Comparison of ENCODE assay signal across 11 cellular contexts in the genomic region with DNA sequence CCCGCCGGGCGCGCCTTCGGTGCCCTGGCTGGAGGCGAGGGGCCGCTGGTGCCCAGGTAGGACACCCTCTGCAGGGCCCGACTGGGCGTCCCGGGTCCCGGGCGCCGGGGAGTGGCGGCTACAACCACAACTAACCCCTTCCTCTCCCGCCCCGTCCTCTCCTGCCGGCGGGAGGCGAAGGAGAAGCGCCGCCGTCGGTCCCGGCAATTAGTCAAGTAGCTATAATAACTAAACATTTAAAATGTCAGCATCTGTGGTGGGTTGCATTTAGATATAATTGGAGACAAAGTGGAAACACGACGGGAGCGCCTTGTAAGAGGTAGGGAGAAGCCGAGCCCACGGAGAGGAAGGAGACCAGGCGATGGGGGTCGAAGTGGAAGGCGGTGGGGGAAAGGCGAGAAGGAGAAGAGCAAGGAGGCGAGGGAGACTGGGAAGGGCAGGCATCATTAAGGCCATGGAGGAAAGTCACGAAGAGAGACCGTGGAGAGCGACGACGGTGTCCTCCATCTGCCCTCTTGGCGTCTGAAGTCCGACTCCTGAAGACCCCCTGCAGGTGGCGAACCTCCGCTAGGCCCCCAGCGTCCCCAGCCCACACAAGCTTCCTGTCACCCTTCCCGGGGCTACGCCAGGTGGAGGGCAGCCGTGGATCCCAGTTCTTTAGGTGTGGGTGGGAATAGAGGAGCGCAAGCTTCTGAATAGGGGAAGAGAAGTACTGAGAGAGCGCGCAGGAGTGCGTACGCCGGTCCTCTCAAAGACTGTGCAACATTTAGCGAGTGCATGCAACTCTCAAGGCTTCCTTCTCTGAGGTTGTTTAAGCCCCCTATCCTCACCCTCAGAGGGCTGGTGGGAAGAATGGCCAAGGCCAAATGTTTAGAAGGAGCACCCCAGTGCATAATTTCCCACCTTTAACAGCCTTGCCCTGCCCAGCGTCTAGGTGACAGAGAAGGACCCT. TPM values are rescaled to one million over a fixed set of nuclear protein-coding genes. Genes with fewer than 3 reads are reported as not detected.
DNase-seq lines count a peak whose midpoint lies in the region; ATAC-seq and TF ChIP-seq lines count a peak whose summit lies in the region.
"Had no signal": no experiment of that assay in that cellular context is flagged by ENCODE, and none has a peak within 500 bp of the region (broad histone marks: within the 10 kb centered on the region; RNA-seq: fewer than 3 reads in every experiment).

No MANE protein-coding gene starts in this region.

- peaks cover 12% of the 10 kb centered on the region for H3K9me3 Mint-ChIP-seq in activated T-cell treated with anti-CD3 and anti-CD28 coated beads, Interleukin-2, amount 50 U/mL, for 4 hours
- H3K9me3 Mint-ChIP-seq in activated T-helper 17 cell treated with anti-CD3 and anti-CD28 coated beads, Interleukin-2, amount 50 U/mL, for 72 hours, result no peaks in the 10 kb centered on the region

- peaks cover 0 to 49% of the 10 kb centered on the region in 2 donors for H3K27me3 ChIP-seq in tibial nerve

- no peak for TF ChIP-seq EP300 in tibial nerve (IDR thresholded peaks at IDR 0.05)

- DNase-seq in activated T-cell treated with anti-CD3 and anti-CD28 coated beads, Interleukin-2, amount 50 U/mL, for 4 hours, result no peak
- DNase-seq in activated T-cell treated with anti-CD3 and anti-CD28 coated beads, Interleukin-2, amount 50 U/mL, for 1 hour, result no peak
- DNase-seq in tibial nerve (ENCODE audit: low spot score in 2 of 2) (no peak), foreskin melanocyte (no peak), NCI-H2107 (lab: John Stamatoyannopoulos, UW) (no peak)
- DNase-seq in activated naive CD4-positive, alpha-beta T cell treated with anti-CD3 and anti-CD28 coated beads, Interleukin-2, amount 50 U/mL, for 16 hours, result no peak
- DNase-seq: COR-L47, midbrain, NCI-H2029 had no signal

- H3K27me3 Mint-ChIP-seq in activated T-cell treated with anti-CD3 and anti-CD28 coated beads, Interleukin-2, amount 50 U/mL, for 4 hours (ENCODE audit: low read depth), result peaks cover 51% of the 10 kb centered on the region
- peaks cover 46% of the 10 kb centered on the region for H3K27me3 Mint-ChIP-seq in activated T-helper 17 cell treated with anti-CD3 and anti-CD28 coated beads, Interleukin-2, amount 50 U/mL, for 72 hours

- 3% methylated on average over 46 to 51 of the region's 55 CpGs for WGBS in tibial nerve, 2 donors

- peaks cover 2% of the 10 kb centered on the region for H3K36me3 Mint-ChIP-seq in activated T-cell treated with anti-CD3 and anti-CD28 coated beads, Interleukin-2, amount 50 U/mL, for 4 hours (ENCODE audit: insufficient read depth)
- H3K36me3 Mint-ChIP-seq in activated T-helper 17 cell treated with anti-CD3 and anti-CD28 coated beads, Interleukin-2, amount 50 U/mL, for 72 hours (ENCODE audit: low read depth), result no peaks in the 10 kb centered on the region

- no peak for TF ChIP-seq CTCF in tibial nerve (IDR thresholded peaks at IDR 0.05)

- ATAC-seq in activated T-cell treated with anti-CD3 and anti-CD28 coated beads, Interleukin-2, amount 50 U/mL, for 4 hours, result no peak
- no peak for ATAC-seq in activated T-helper 17 cell treated with anti-CD3 and anti-CD28 coated beads, Interleukin-2, amount 50 U/mL, for 72 hours (replicated peaks)

- H3K27ac ChIP-seq in tibial nerve, result no peak overlapping the region

- H3K4me3 Mint-ChIP-seq in activated T-cell treated with anti-CD3 and anti-CD28 coated beads, Interleukin-2, amount 50 U/mL, for 4 hours, result peak overlapping the region; percentile 72
- peak overlapping the region; percentile 78 for H3K4me3 Mint-ChIP-seq in activated T-helper 17 cell treated with anti-CD3 and anti-CD28 coated beads, Interleukin-2, amount 50 U/mL, for 72 hours

- no peak overlapping the region for H3K27ac Mint-ChIP-seq in activated T-helper 17 cell treated with anti-CD3 and anti-CD28 coated beads, Interleukin-2, amount 50 U/mL, for 72 hours

- no peaks in the 10 kb centered on the region for H3K36me3 ChIP-seq in tibial nerve

- H3K4me1 Mint-ChIP-seq in activated T-cell treated with anti-CD3 and anti-CD28 coated beads, Interleukin-2, amount 50 U/mL, for 4 hours (ENCODE audit: low read depth), result peaks cover 25% of the 10 kb centered on the region
- H3K4me1 Mint-ChIP-seq in activated T-helper 17 cell treated with anti-CD3 and anti-CD28 coated beads, Interleukin-2, amount 50 U/mL, for 72 hours, result peaks cover 18% of the 10 kb centered on the region

- H3K9me3 ChIP-seq in iPS-18c (ENCODE audit: control insufficient read depth, insufficient read depth, low read length) (peaks cover 2% of the 10 kb centered on the region), tibial nerve (no peaks in the 10 kb centered on the region)

- no peak for TF ChIP-seq POLR2A in tibial nerve (IDR thresholded peaks at IDR 0.05)

- H3K4me1 ChIP-seq in tibial nerve, result peaks cover 0 to 28% (median 16%) of the 10 kb centered on the region in 4 donors

- H3K4me3 ChIP-seq in iPS-18c (ENCODE audit: insufficient read depth, low read depth, low read length), result peak overlapping the region; percentile 65
- peak overlapping the region; percentile 25 to 58 (median 44) for H3K4me3 ChIP-seq in tibial nerve

RNA-seq across cellular contexts. Expression of gene CNIH3, which starts 1.6 kb away (rescaled TPM):
- total RNA-seq in activated T-cell treated with anti-CD3 and anti-CD28 coated beads, Interleukin-2, amount 50 U/mL, for 4 hours, result 1 to 10 TPM in 1 of 3 donors, under 1 TPM in 2; 0.66 to 1.1 (median 0.71) TPM
- total RNA-seq in activated T-helper 17 cell treated with anti-CD3 and anti-CD28 coated beads, Interleukin-2, amount 50 U/mL, for 72 hours, result 1 to 10 TPM; 1.4 to 3.0 TPM
- 1 to 10 TPM; 1.8 to 7.6 (median 4.7) TPM for total RNA-seq in tibial nerve
